27 cellular contexts compared by ENCODE assay signal in the genomic region with DNA sequence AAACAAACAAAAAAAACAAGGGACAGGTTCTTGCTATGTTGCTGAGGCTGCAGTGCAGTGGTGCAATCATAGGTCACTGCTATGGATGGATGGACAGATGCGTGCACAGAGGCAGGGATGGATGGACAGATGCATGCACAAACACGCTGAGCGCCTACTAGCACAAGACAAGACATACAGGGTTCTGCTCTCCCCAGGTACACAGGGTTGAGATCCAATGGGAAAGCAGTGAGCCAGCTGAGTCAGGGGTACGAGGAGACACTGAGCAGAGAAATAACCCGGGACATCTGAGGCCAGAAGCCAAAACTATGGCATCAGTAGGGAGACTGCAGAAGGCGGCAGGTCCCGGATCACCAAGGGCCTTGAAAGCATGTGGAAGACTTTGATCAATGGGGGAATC. TPM values are rescaled to one million over a fixed set of nuclear protein-coding genes. Genes with fewer than 3 reads are reported as not detected.
DNase-seq lines count a peak whose midpoint lies in the region; ATAC-seq and TF ChIP-seq lines count a peak whose summit lies in the region.
"Had no signal": no experiment of that assay in that cellular context is flagged by ENCODE, and none has a peak within 500 bp of the region (broad histone marks: within the 10 kb centered on the region; RNA-seq: fewer than 3 reads in every experiment).

No MANE protein-coding gene starts in this region.

- H3K9me3 Mint-ChIP-seq in activated T-cell treated with anti-CD3 and anti-CD28 coated beads, Interleukin-2, amount 50 U/mL, for 4 hours: no peaks in the 10 kb centered on the region
- H3K9me3 Mint-ChIP-seq in T-helper 1 cell treated with Interleukin-12 subunit alpha and Interleukin-12 subunit beta and Interleukin-4 antibody, amounts not matched to agents 30 μg/mL and 1 μg/mL, for 36 hours: no peaks in the 10 kb centered on the region
- H3K9me3 Mint-ChIP-seq in activated naive CD8-positive, alpha-beta T cell treated with anti-CD3 and anti-CD28 coated beads, Interleukin-2, amount 50 U/mL, for 24 hours: no peaks in the 10 kb centered on the region
- H3K9me3 Mint-ChIP-seq: HFFc6 had no signal

- H3K4me3 ChIP-seq in neutrophil (ENCODE audit: low read depth in 1 of 2, low read length in 1 of 2): no peak overlapping the region
- H3K4me3 ChIP-seq: prostate gland, skin epidermis had no signal

- peaks cover 20% of the 10 kb centered on the region for H3K36me3 Mint-ChIP-seq in activated T-cell treated with anti-CD3 and anti-CD28 coated beads, Interleukin-2, amount 50 U/mL, for 4 hours (ENCODE audit: insufficient read depth)
- peaks cover 39% of the 10 kb centered on the region for H3K36me3 Mint-ChIP-seq in T-helper 1 cell treated with Interleukin-12 subunit alpha and Interleukin-12 subunit beta and Interleukin-4 antibody, amounts not matched to agents 30 μg/mL and 1 μg/mL, for 36 hours (ENCODE audit: low read depth)
- peaks cover 33% of the 10 kb centered on the region for H3K36me3 Mint-ChIP-seq in activated naive CD8-positive, alpha-beta T cell treated with anti-CD3 and anti-CD28 coated beads, Interleukin-2, amount 50 U/mL, for 24 hours (ENCODE audit: low read depth)
- H3K36me3 Mint-ChIP-seq: naive B cell had no signal

- peaks cover 72 to 73% of the 10 kb centered on the region in 2 experiments for H3K4me1 ChIP-seq in neutrophil (ENCODE audit: control insufficient read depth in 1 of 2, insufficient read depth in 1 of 2, low read depth in 1 of 2, low read length in 1 of 2)
- H3K4me1 ChIP-seq: foreskin keratinocyte, prostate gland had no signal

- no peaks in the 10 kb centered on the region for H3K27me3 Mint-ChIP-seq in activated T-cell treated with anti-CD3 and anti-CD28 coated beads, Interleukin-2, amount 50 U/mL, for 4 hours (ENCODE audit: low read depth)
- no peaks in the 10 kb centered on the region for H3K27me3 Mint-ChIP-seq in T-helper 1 cell treated with Interleukin-12 subunit alpha and Interleukin-12 subunit beta and Interleukin-4 antibody, amounts not matched to agents 30 μg/mL and 1 μg/mL, for 36 hours (ENCODE audit: low read depth)
- no peaks in the 10 kb centered on the region for H3K27me3 Mint-ChIP-seq in activated naive CD8-positive, alpha-beta T cell treated with anti-CD3 and anti-CD28 coated beads, Interleukin-2, amount 50 U/mL, for 24 hours

- no peak for ATAC-seq in activated T-cell treated with anti-CD3 and anti-CD28 coated beads, Interleukin-2, amount 50 U/mL, for 4 hours
- ATAC-seq in activated naive CD8-positive, alpha-beta T cell treated with anti-CD3 and anti-CD28 coated beads, Interleukin-2, amount 50 U/mL, for 24 hours: no peak
- ATAC-seq in HG02759 (IDR thresholded peaks at IDR 0.05; ENCODE audit: unreplicated experiment) (no peak), omental fat pad (ENCODE audit: low FRiP score) (no peak)
- ATAC-seq: foreskin keratinocyte, SK-N-SH treated with all-trans-retinoic acid at 6 μM for 48 hours had no signal

- H3K27ac ChIP-seq in neutrophil: peak overlapping the region; percentile 91
- H3K27ac ChIP-seq: foreskin keratinocyte, prostate gland had no signal

- no peaks in the 10 kb centered on the region for H3K9me3 ChIP-seq in neutrophil
- H3K9me3 ChIP-seq: prostate gland had no signal

- no peaks in the 10 kb centered on the region for H3K27me3 ChIP-seq in neutrophil
- H3K27me3 ChIP-seq: foreskin keratinocyte had no signal

- peaks cover 5% of the 10 kb centered on the region for H3K36me3 ChIP-seq in neutrophil
- H3K36me3 ChIP-seq: prostate gland had no signal

- no peak for DNase-seq in activated T-cell treated with anti-CD3 and anti-CD28 coated beads, Interleukin-2, amount 50 U/mL, for 4 hours
- DNase-seq in activated T-cell treated with anti-CD3 and anti-CD28 coated beads, Interleukin-2, amount 50 U/mL, for 1 hour: no peak
- no peak for DNase-seq in activated naive CD8-positive, alpha-beta T cell treated with anti-CD3 and anti-CD28 coated beads, Interleukin-2, amount 50 U/mL, for 24 hours
- no peak for DNase-seq in NCI-H82 (lab: John Stamatoyannopoulos, UW)
- DNase-seq in omental fat pad (ENCODE audit: low spot score): no peak
- DNase-seq: anterior cingulate cortex; central memory CD4-positive, alpha-beta T cell; DMS79; foreskin keratinocyte; HFFc6; hippocampal formation; KG1; naive B cell; NCI-H1048; NCI-H2081; NCI-H446 treated with DMSO at 0.1 percent for 48 hours; RPMI8226; stimulated activated CD4-positive, alpha-beta T cell treated with anti-CD3 and anti-CD28 coated beads, Interleukin-4, amount 100 ng/mL, for 1 hour; substantia nigra had no signal

- TF ChIP-seq CTCF in neutrophil (IDR thresholded peaks at IDR 0.05) (no peak), omental fat pad (IDR thresholded peaks at IDR 0.05) (no peak)

- peak overlapping the region; percentile 60 for H3K4me3 Mint-ChIP-seq in activated T-cell treated with anti-CD3 and anti-CD28 coated beads, Interleukin-2, amount 50 U/mL, for 4 hours
- peak overlapping the region; percentile 46 for H3K4me3 Mint-ChIP-seq in T-helper 1 cell treated with Interleukin-12 subunit alpha and Interleukin-12 subunit beta and Interleukin-4 antibody, amounts not matched to agents 30 μg/mL and 1 μg/mL, for 36 hours
- H3K4me3 Mint-ChIP-seq in activated naive CD8-positive, alpha-beta T cell treated with anti-CD3 and anti-CD28 coated beads, Interleukin-2, amount 50 U/mL, for 24 hours: no peak overlapping the region
- H3K4me3 Mint-ChIP-seq: HFFc6 had no signal

- H3K4me1 Mint-ChIP-seq in activated T-cell treated with anti-CD3 and anti-CD28 coated beads, Interleukin-2, amount 50 U/mL, for 4 hours (ENCODE audit: low read depth): peaks cover 77% of the 10 kb centered on the region
- peaks cover 63% of the 10 kb centered on the region for H3K4me1 Mint-ChIP-seq in T-helper 1 cell treated with Interleukin-12 subunit alpha and Interleukin-12 subunit beta and Interleukin-4 antibody, amounts not matched to agents 30 μg/mL and 1 μg/mL, for 36 hours (ENCODE audit: low read depth)
- H3K4me1 Mint-ChIP-seq in activated naive CD8-positive, alpha-beta T cell treated with anti-CD3 and anti-CD28 coated beads, Interleukin-2, amount 50 U/mL, for 24 hours: peaks cover 76% of the 10 kb centered on the region

- H3K27ac Mint-ChIP-seq in T-helper 1 cell treated with Interleukin-12 subunit alpha and Interleukin-12 subunit beta and Interleukin-4 antibody, amounts not matched to agents 30 μg/mL and 1 μg/mL, for 36 hours: peak overlapping the region; percentile 86
- peak overlapping the region; percentile 29 for H3K27ac Mint-ChIP-seq in activated naive CD8-positive, alpha-beta T cell treated with anti-CD3 and anti-CD28 coated beads, Interleukin-2, amount 50 U/mL, for 24 hours
- H3K27ac Mint-ChIP-seq: HFFc6, naive B cell had no signal

RNA-seq across cellular contexts. Expression of gene IL32, which starts 6.2 kb away (rescaled TPM):
- total RNA-seq in activated T-cell treated with anti-CD3 and anti-CD28 coated beads, Interleukin-2, amount 50 U/mL, for 4 hours: 100 to 1,000 TPM; 585 to 715 (median 696) TPM
- 10 to 100 TPM; 16.5 to 73.0 (median 25.6) TPM for total RNA-seq in omental fat pad

RNA-seq across cellular contexts. Expression of gene MMP25, which starts 25.3 kb away (rescaled TPM):
- under 1 TPM; 0.46 to 0.84 (median 0.66) TPM for total RNA-seq in activated T-cell treated with anti-CD3 and anti-CD28 coated beads, Interleukin-2, amount 50 U/mL, for 4 hours
- 10 to 100 TPM in 1 of 4 donors, 1 to 10 TPM in 3; 1.2 to 38.8 (median 2.2) TPM for total RNA-seq in omental fat pad

RNA-seq across cellular contexts. Expression of gene ZSCAN10, which starts 27.4 kb away (rescaled TPM):
- total RNA-seq in activated T-cell treated with anti-CD3 and anti-CD28 coated beads, Interleukin-2, amount 50 U/mL, for 4 hours: under 1 TPM in 2 of 3 donors, not detected in 1; 0.11 TPM
- under 1 TPM in 1 of 4 donors, not detected in 3; 0.28 TPM for total RNA-seq in omental fat pad
- total RNA-seq: A673, epithelial cell of proximal tubule, foreskin keratinocyte, HFFc6 had no signal

RNA-seq across cellular contexts. Expression of gene BICDL2, which starts 34.9 kb away (rescaled TPM):
- under 1 TPM in 1 of 3 donors, not detected in 2; 0.05 TPM for total RNA-seq in activated T-cell treated with anti-CD3 and anti-CD28 coated beads, Interleukin-2, amount 50 U/mL, for 4 hours
- under 1 TPM in 1 of 4 donors, not detected in 3; 0.47 TPM for total RNA-seq in omental fat pad
- total RNA-seq: A673, HFFc6 had no signal

RNA-seq across cellular contexts. Expression of gene ZNF205, which starts 40.7 kb away (rescaled TPM):
- under 1 TPM in 2 of 3 donors, not detected in 1; 0.18 to 0.57 TPM for total RNA-seq in activated T-cell treated with anti-CD3 and anti-CD28 coated beads, Interleukin-2, amount 50 U/mL, for 4 hours
- total RNA-seq in omental fat pad: 10 to 100 TPM in 2 of 4 donors, 1 to 10 TPM in 2; 7.1 to 16.1 (median 9.7) TPM

Comparison
In these comparisons a context has a peak if more than half of its experiments do, and no peak if none do; other contexts are left out.
1. RNA of gene IL32, which starts 6.2 kb away (total RNA-seq): 585 to 715 TPM in activated T-cell treated with anti-CD3 and anti-CD28 coated beads, Interleukin-2, amount 50 U/mL, for 4 hours; 16.5 to 73.0 TPM in omental fat pad; every median in the first group is over 4 times any median in the second.